In the genomic region with DNA sequence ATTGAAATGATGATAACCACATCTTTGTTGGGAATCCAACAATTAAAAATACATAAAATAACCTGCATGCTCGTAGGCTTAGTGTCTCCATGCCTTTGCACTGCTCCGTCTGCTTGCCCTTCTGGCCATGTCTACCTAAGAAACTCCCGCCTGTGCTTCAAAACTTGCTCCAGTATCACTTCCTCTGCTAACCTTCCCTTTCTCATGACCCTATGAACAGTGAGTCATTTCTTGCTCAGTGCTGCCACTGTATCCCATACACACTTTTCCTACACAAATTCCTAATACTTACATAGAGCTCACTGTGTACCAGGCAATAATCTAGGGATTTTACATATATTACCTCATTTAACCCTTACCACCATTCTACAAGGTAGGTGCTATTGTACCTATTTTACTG, we compare ENCODE assay signal across 10 cellular contexts. TPM values are rescaled to one million over a fixed set of nuclear protein-coding genes. Genes with fewer than 3 reads are reported as not detected.
DNase-seq lines count a peak whose midpoint lies in the region; ATAC-seq and TF ChIP-seq lines count a peak whose summit lies in the region.
"Had no signal": no experiment of that assay in that cellular context is flagged by ENCODE, and none has a peak within 500 bp of the region (broad histone marks: within the 10 kb centered on the region; RNA-seq: fewer than 3 reads in every experiment).

No MANE protein-coding gene starts in this region.

- H3K36me3 Mint-ChIP-seq in activated T-cell treated with anti-CD3 and anti-CD28 coated beads, Interleukin-2, amount 50 U/mL, for 24 hours (ENCODE audit: low read depth), result peaks cover 85% of the 10 kb centered on the region

- TF ChIP-seq CTCF in GM12865 (IDR thresholded peaks at IDR 0.05; ENCODE audit: insufficient read depth, low read depth, low read length, missing control alignments) (no peak), gastroesophageal sphincter (IDR thresholded peaks at IDR 0.05) (no peak)

- H3K27me3 ChIP-seq in gastroesophageal sphincter, result no peaks in the 10 kb centered on the region
- H3K27me3 ChIP-seq: transverse colon had no signal

- peaks cover 0 to 8% (median 0%) of the 10 kb centered on the region in 3 donors for H3K4me1 ChIP-seq in gastroesophageal sphincter

- peak; percentile 48 for DNase-seq in GM12865 (ENCODE audit: low read depth)
- peak; percentile 76 for DNase-seq in HT1080 (ENCODE audit: low read depth)
- DNase-seq in activated T-cell treated with anti-CD3 and anti-CD28 coated beads, Interleukin-2, amount 50 U/mL, for 24 hours, result no peak
- DNase-seq in SKM-1 treated with dmso at 0.1 percent for 144 hours (lab: John Stamatoyannopoulos, UW; ENCODE audit: unreplicated experiment), result no peak
- DNase-seq: activated naive CD4-positive, alpha-beta T cell treated with Interleukin-2 at 50 U/mL for 16 hours; transverse colon had no signal

- no peak overlapping the region for H3K27ac Mint-ChIP-seq in activated T-cell treated with anti-CD3 and anti-CD28 coated beads, Interleukin-2, amount 50 U/mL, for 24 hours

- H3K27ac ChIP-seq in gastroesophageal sphincter, result no peak overlapping the region
- H3K27ac ChIP-seq: transverse colon had no signal

- H3K4me1 Mint-ChIP-seq in activated T-cell treated with anti-CD3 and anti-CD28 coated beads, Interleukin-2, amount 50 U/mL, for 24 hours (ENCODE audit: low read depth), result peaks cover 23% of the 10 kb centered on the region

- peaks cover 0 to 77% of the 10 kb centered on the region in 2 donors for H3K36me3 ChIP-seq in gastroesophageal sphincter

- ATAC-seq in GM21619 (IDR thresholded peaks at IDR 0.05; ENCODE audit: unreplicated experiment), result peak; percentile 83
- peak; percentile 85 for ATAC-seq in esophagus mucosa
- no peak for ATAC-seq in gastroesophageal sphincter
- no peak for ATAC-seq in HG03280 (IDR thresholded peaks at IDR 0.05; ENCODE audit: unreplicated experiment)

- no peaks in the 10 kb centered on the region for H3K9me3 Mint-ChIP-seq in activated T-cell treated with anti-CD3 and anti-CD28 coated beads, Interleukin-2, amount 50 U/mL, for 24 hours

- no peak overlapping the region for H3K4me3 Mint-ChIP-seq in activated T-cell treated with anti-CD3 and anti-CD28 coated beads, Interleukin-2, amount 50 U/mL, for 24 hours

- no peak for TF ChIP-seq POLR2A in gastroesophageal sphincter (IDR thresholded peaks at IDR 0.05)

- WGBS in gastroesophageal sphincter (ENCODE audit: low coverage in 1 of 2), 2 donors, result 87 to 91% methylated on average over 3 of the region's 3 CpGs

- no peaks in the 10 kb centered on the region for H3K9me3 ChIP-seq in gastroesophageal sphincter
- H3K9me3 ChIP-seq: transverse colon had no signal

- H3K27me3 Mint-ChIP-seq in activated T-cell treated with anti-CD3 and anti-CD28 coated beads, Interleukin-2, amount 50 U/mL, for 24 hours, result no peaks in the 10 kb centered on the region

- no peak overlapping the region for H3K4me3 ChIP-seq in GM12865 (ENCODE audit: low read depth, low read length)
- H3K4me3 ChIP-seq in gastroesophageal sphincter, result no peak overlapping the region
- H3K4me3 ChIP-seq: transverse colon had no signal

- no peak for TF ChIP-seq EP300 in gastroesophageal sphincter (IDR thresholded peaks at IDR 0.05)

RNA-seq across cellular contexts. Expression of a gene that starts 33.5 kb away (rescaled TPM):
- total RNA-seq in HT1080 (2014; rRNA removed; shearing (Covaris generic)), result 30.8 and 37.2 TPM in 2 replicates
- 37.6 and 45.2 TPM in 2 replicates for polyA plus RNA-seq in HT1080 (2015; cell fraction: cytosol; rRNA removed)
- polyA plus RNA-seq in HT1080 (2015; cell fraction: nucleus; rRNA removed), result 53.8 and 61.2 TPM in 2 replicates
- 13.8 TPM for total RNA-seq in esophagus mucosa
- total RNA-seq in gastroesophageal sphincter, result 100 to 1,000 TPM; 130 to 180 (median 142) TPM

Comparison
In these comparisons a context has a peak if more than half of its experiments do, and no peak if none do; other contexts are left out.
1. DNase-seq: peak in GM12865 (single experiment) and HT1080 (single experiment); none in activated T-cell treated with anti-CD3 and anti-CD28 coated beads, Interleukin-2, amount 50 U/mL, for 24 hours (single experiment) and SKM-1 treated with dmso at 0.1 percent for 144 hours (single experiment).
2. ATAC-seq: peak in GM21619 (single experiment) and esophagus mucosa (single experiment); none in gastroesophageal sphincter (single experiment) and HG03280 (single experiment).